22 cellular contexts compared by ENCODE assay signal in the genomic region with DNA sequence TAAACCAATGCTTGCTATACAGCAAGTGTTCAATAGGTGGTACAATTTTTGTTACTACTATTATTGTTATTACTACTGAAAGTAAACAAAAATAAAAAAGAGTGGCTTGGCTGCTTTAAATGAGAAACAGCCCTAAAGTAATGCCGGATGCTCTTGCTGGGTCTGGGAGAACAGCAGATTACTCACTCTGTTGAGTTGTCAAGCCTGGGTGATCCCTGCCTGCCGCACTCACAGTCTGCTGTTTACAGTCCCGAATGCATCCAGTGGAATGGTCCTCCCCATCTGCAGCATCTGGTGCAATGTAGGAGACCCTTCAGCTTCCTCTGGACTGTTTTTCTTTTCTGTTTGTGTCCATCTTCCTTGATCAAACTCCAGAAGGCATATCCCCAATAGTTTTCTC.
A peak's percentile ranks its signal among the peaks of the same experiment; 100 is the strongest.
DNase-seq lines count a peak whose midpoint lies in the region; ATAC-seq and TF ChIP-seq lines count a peak whose summit lies in the region.
"Had no signal": no experiment of that assay in that cellular context is flagged by ENCODE, and none has a peak within 500 bp of the region (broad histone marks: within the 10 kb centered on the region; RNA-seq: fewer than 3 reads in every experiment).

No MANE protein-coding gene starts in this region.

- no peaks in the 10 kb centered on the region for H3K36me3 ChIP-seq in GM23248 (ENCODE audit: low read depth)
- no peaks in the 10 kb centered on the region for H3K36me3 ChIP-seq in BE2C
- H3K36me3 ChIP-seq in left ventricle myocardium inferior, result no peaks in the 10 kb centered on the region
- H3K36me3 ChIP-seq: tibial nerve had no signal

- DNase-seq in AG20443 (ENCODE audit: low spot score) (peak; percentile 63), GM23248 (peak; percentile 60), natural killer cell (no peak), NCI-H2107 treated with DMSO at 0.1 percent for 48 hours (lab: John Stamatoyannopoulos, UW; ENCODE audit: unreplicated experiment) (no peak), BE2C (no peak), left ventricle myocardium inferior (no peak)
- DNase-seq in activated T-helper 1 cell treated with anti-CD3 and anti-CD28 coated beads, Interleukin-12 subunit alpha, Interleukin-12 subunit beta, Interleukin-2, Interleukin-4 antibody, amounts not matched to agents 30 ng/mL and 10 ng/mL and 1 ng/mL, durations not matched to agents 14 hours and 24 hours and 36 hours (ENCODE audit: low spot score), result no peak
- DNase-seq in stimulated activated CD4-positive, alpha-beta T cell treated with anti-CD3 and anti-CD28 coated beads, Interleukin-2, amount 100 ng/mL, for 24 hours, result no peak
- DNase-seq: activated CD4-positive, alpha-beta T cell treated with anti-CD3 and anti-CD28 coated beads, Interleukin-2, amount 10 ng/mL, durations not matched to agents 7 days and 5 days; body of pancreas; CD4-positive, alpha-beta T cell; NCI-H1436 treated with DMSO at 0.1 percent for 48 hours; NCI-H2171 treated with DMSO at 0.1 percent for 48 hours; NCI-H524 treated with DMSO at 0.1 percent for 48 hours; posterior cingulate gyrus; RPMI8226 had no signal

- TF ChIP-seq CTCF in natural killer cell (IDR thresholded peaks at IDR 0.05) (no peak), BE2C (IDR thresholded peaks at IDR 0.05; ENCODE audit: low read depth, low read length) (no peak), left ventricle myocardium inferior (IDR thresholded peaks at IDR 0.05; ENCODE audit: borderline replicate concordance) (no peak)

- H3K4me1 ChIP-seq in GM23248 (ENCODE audit: insufficient read depth), result peaks cover 9% of the 10 kb centered on the region; the same call in 1 of the 2 replicates
- no peaks in the 10 kb centered on the region for H3K4me1 ChIP-seq in BE2C
- no peaks in the 10 kb centered on the region for H3K4me1 ChIP-seq in left ventricle myocardium inferior
- H3K4me1 ChIP-seq: body of pancreas, tibial nerve had no signal

- in situ Hi-C loops in GM23248 (cut with MboI), result no loop called here

- H4K20me1 ChIP-seq in GM23248 (ENCODE audit: insufficient read depth), result no peaks in the 10 kb centered on the region

- 31 to 33% methylated on average over 3 of the region's 3 CpGs for WGBS in GM23248 (ENCODE audit: low coverage in 1 of 2, low lambda C conversion rate in 2 of 2, missing lambda C conversion rate in 2 of 2), 2 experiments

- intact Hi-C loops in activated T-helper 1 cell treated with anti-CD3 and anti-CD28 coated beads, Interleukin-12 subunit alpha, Interleukin-12 subunit beta, Interleukin-2, Interleukin-4 antibody, amounts not matched to agents 30 ng/mL and 10 ng/mL and 1 ng/mL, durations not matched to agents 14 hours and 24 hours and 36 hours (cut with micrococcal nuclease), result loop anchor here (1.0 to 5.0 kb wide), 3 partner anchors 7 to 217 kb away; no protein-coding TSS in a partner anchor
- intact Hi-C loops in natural killer cell (cut with micrococcal nuclease) (loop anchor here (1.0 to 10.0 kb wide), 4 partner anchors 81 to 375 kb away; a partner anchor contains a TSS), left ventricle myocardium inferior (cut with micrococcal nuclease) (no loop called here)

- H3K27me3 ChIP-seq in GM23248 (replicated peaks; ENCODE audit: insufficient read depth) (no peaks in the 10 kb centered on the region), BE2C (no peaks in the 10 kb centered on the region), left ventricle myocardium inferior (ENCODE audit: low read depth) (no peaks in the 10 kb centered on the region)
- H3K27me3 ChIP-seq: body of pancreas, tibial nerve had no signal

- no peaks in the 10 kb centered on the region for H3K79me2 ChIP-seq in GM23248 (ENCODE audit: insufficient read depth)

- peaks cover 70% of the 10 kb centered on the region for H3K4me1 Mint-ChIP-seq in activated T-helper 1 cell treated with anti-CD3 and anti-CD28 coated beads, Interleukin-12 subunit alpha, Interleukin-12 subunit beta, Interleukin-2, Interleukin-4 antibody, amounts not matched to agents 30 ng/mL and 10 ng/mL and 1 ng/mL, durations not matched to agents 14 hours and 24 hours and 36 hours (ENCODE audit: low read depth)
- H3K4me1 Mint-ChIP-seq in natural killer cell, result peaks cover 52 to 62% of the 10 kb centered on the region in 2 donors
- H3K4me1 Mint-ChIP-seq: GM23338, nephron had no signal

- peaks cover 9% of the 10 kb centered on the region for H3K36me3 Mint-ChIP-seq in activated T-helper 1 cell treated with anti-CD3 and anti-CD28 coated beads, Interleukin-12 subunit alpha, Interleukin-12 subunit beta, Interleukin-2, Interleukin-4 antibody, amounts not matched to agents 30 ng/mL and 10 ng/mL and 1 ng/mL, durations not matched to agents 14 hours and 24 hours and 36 hours (ENCODE audit: low read depth)
- H3K36me3 Mint-ChIP-seq in natural killer cell, result no peaks in the 10 kb centered on the region

- H3K27ac Mint-ChIP-seq in activated T-helper 1 cell treated with anti-CD3 and anti-CD28 coated beads, Interleukin-12 subunit alpha, Interleukin-12 subunit beta, Interleukin-2, Interleukin-4 antibody, amounts not matched to agents 30 ng/mL and 10 ng/mL and 1 ng/mL, durations not matched to agents 14 hours and 24 hours and 36 hours, result peak overlapping the region; percentile 77
- peak overlapping the region; percentile 84 to 98 for H3K27ac Mint-ChIP-seq in natural killer cell
- H3K27ac Mint-ChIP-seq: CD4-positive, alpha-beta T cell; GM23338; nephron had no signal

- H3K27me3 Mint-ChIP-seq in activated T-helper 1 cell treated with anti-CD3 and anti-CD28 coated beads, Interleukin-12 subunit alpha, Interleukin-12 subunit beta, Interleukin-2, Interleukin-4 antibody, amounts not matched to agents 30 ng/mL and 10 ng/mL and 1 ng/mL, durations not matched to agents 14 hours and 24 hours and 36 hours (ENCODE audit: insufficient read depth), result no peaks in the 10 kb centered on the region
- no peaks in the 10 kb centered on the region for H3K27me3 Mint-ChIP-seq in natural killer cell (ENCODE audit: low read depth in 2 of 2)
- H3K27me3 Mint-ChIP-seq: activated CD4-positive, alpha-beta T cell treated with anti-CD3 and anti-CD28 coated beads, Interleukin-2, amount 10 ng/mL, durations not matched to agents 7 days and 5 days; CD4-positive, alpha-beta T cell had no signal

- H3K4me3 ChIP-seq in GM23248 (no peak overlapping the region), BE2C (ENCODE audit: low read depth, low read length) (no peak overlapping the region), left ventricle myocardium inferior (no peak overlapping the region)
- H3K4me3 ChIP-seq: body of pancreas, GM23338, tibial nerve had no signal

- H3K9ac ChIP-seq in GM23248, result no peak overlapping the region

- H3K4me3 Mint-ChIP-seq in activated T-helper 1 cell treated with anti-CD3 and anti-CD28 coated beads, Interleukin-12 subunit alpha, Interleukin-12 subunit beta, Interleukin-2, Interleukin-4 antibody, amounts not matched to agents 30 ng/mL and 10 ng/mL and 1 ng/mL, durations not matched to agents 14 hours and 24 hours and 36 hours, result peak overlapping the region; percentile 17
- H3K4me3 Mint-ChIP-seq in natural killer cell, result peak overlapping the region; percentile 81
- H3K4me3 Mint-ChIP-seq: CD4-positive, alpha-beta T cell; GM23338; nephron had no signal

- H3K4me2 ChIP-seq in GM23248 (ENCODE audit: unreplicated experiment), result no peak overlapping the region
- H3K4me2 ChIP-seq: GM23338 had no signal

- H3K9me3 ChIP-seq in GM23248 (ENCODE audit: low read depth), result no peaks in the 10 kb centered on the region
- H3K9me3 ChIP-seq in BE2C, result no peaks in the 10 kb centered on the region
- H3K9me3 ChIP-seq in left ventricle myocardium inferior (replicated peaks), result no peaks in the 10 kb centered on the region
- H3K9me3 ChIP-seq: body of pancreas, tibial nerve had no signal

- no peak overlapping the region for H3K27ac ChIP-seq in GM23248
- no peak overlapping the region for H3K27ac ChIP-seq in left ventricle myocardium inferior (replicated peaks)
- H3K27ac ChIP-seq: body of pancreas, epithelial cell of prostate, tibial nerve, VCaP had no signal

- H3K9me3 Mint-ChIP-seq in activated T-helper 1 cell treated with anti-CD3 and anti-CD28 coated beads, Interleukin-12 subunit alpha, Interleukin-12 subunit beta, Interleukin-2, Interleukin-4 antibody, amounts not matched to agents 30 ng/mL and 10 ng/mL and 1 ng/mL, durations not matched to agents 14 hours and 24 hours and 36 hours, result peaks cover 15% of the 10 kb centered on the region
- H3K9me3 Mint-ChIP-seq in natural killer cell, result no peaks in the 10 kb centered on the region
- H3K9me3 Mint-ChIP-seq: CD4-positive, alpha-beta T cell; GM23338; nephron had no signal

- H2AFZ ChIP-seq in GM23248, result peak overlapping the region; percentile 43; the same call in 1 of the 2 replicates
- H2AFZ ChIP-seq: GM23338 had no signal

- no peaks in the 10 kb centered on the region for H3F3A ChIP-seq in GM23248 (ENCODE audit: insufficient read depth)

- H3K9me2 ChIP-seq in GM23248 (ENCODE audit: insufficient read depth), result no peaks in the 10 kb centered on the region

- ATAC-seq in natural killer cell, result no peak
- ATAC-seq: body of pancreas, GM23338, sciatic nerve had no signal

Comparison
In these comparisons a context has a peak if more than half of its experiments do, and no peak if none do; other contexts are left out.
1. DNase-seq: peak in AG20443 (single experiment) and GM23248 (single experiment); none in activated T-helper 1 cell treated with anti-CD3 and anti-CD28 coated beads, Interleukin-12 subunit alpha, Interleukin-12 subunit beta, Interleukin-2, Interleukin-4 antibody, amounts not matched to agents 30 ng/mL and 10 ng/mL and 1 ng/mL, durations not matched to agents 14 hours and 24 hours and 36 hours (single experiment), natural killer cell (single experiment), stimulated activated CD4-positive, alpha-beta T cell treated with anti-CD3 and anti-CD28 coated beads, Interleukin-2, amount 100 ng/mL, for 24 hours (0 of 2), NCI-H2107 treated with DMSO at 0.1 percent for 48 hours (single experiment), BE2C (single experiment) and left ventricle myocardium inferior (single experiment).